1 cellular context compared by ENCODE assay signal in genomic region chr3:155283092-155284056, GRCh38.
TF ChIP-seq lines count a peak whose summit lies in the region.

No MANE protein-coding gene starts in this region.

TF ChIP-seq in GM23338, 12 proteins besides CTCF, POLR2A, EP300 and RAD21 (continued from another document):
- TF ChIP-seq REST (IDR thresholded peaks at IDR 0.05; ENCODE audit: unreplicated experiment) (no peak), CREB1 (CRISPR knock-in tag; IDR thresholded peaks at IDR 0.05; ENCODE audit: low read depth) (no peak), EZH2phosphoT487 (IDR thresholded peaks at IDR 0.05; ENCODE audit: unreplicated experiment) (no peak), ZNF114 (CRISPR knock-in tag; IDR thresholded peaks at IDR 0.05) (no peak), EZH2 (IDR thresholded peaks at IDR 0.05; ENCODE audit: low read depth, unreplicated experiment) (no peak), NANOG (IDR thresholded peaks at IDR 0.05; ENCODE audit: borderline replicate concordance) (no peak)
TF ChIP-seq in GM23338: peak in this region for 0.
